ENCODE assay signal across 1 cellular context in the genomic region with DNA sequence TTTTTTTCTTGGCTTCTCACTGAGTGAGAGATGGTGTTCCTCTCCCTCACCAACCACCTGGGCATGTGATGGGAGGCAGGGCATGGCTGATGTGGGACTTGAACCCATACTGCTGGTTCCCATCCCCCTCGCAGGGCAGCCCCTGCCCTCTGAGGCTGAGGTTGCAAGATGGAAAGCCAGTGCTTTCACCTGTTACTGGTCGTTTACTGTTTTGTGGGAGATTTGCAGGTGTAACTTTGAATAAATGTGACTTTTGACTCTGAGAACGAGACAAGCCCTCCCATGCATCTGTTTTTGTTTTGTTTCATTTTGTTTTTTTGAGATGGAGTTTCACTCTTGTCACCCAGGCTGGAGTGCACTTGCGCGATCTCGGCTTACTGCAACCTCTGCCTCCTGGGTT.
TF ChIP-seq lines count a peak whose summit lies in the region.

No MANE protein-coding gene starts in this region.

TF ChIP-seq in H1, 55 proteins besides CTCF, POLR2A, EP300 and RAD21:
- TF ChIP-seq, protein P1, sequence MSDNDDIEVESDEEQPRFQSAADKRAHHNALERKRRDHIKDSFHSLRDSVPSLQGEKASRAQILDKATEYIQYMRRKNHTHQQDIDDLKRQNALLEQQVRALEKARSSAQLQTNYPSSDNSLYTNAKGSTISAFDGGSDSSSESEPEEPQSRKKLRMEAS (IDR thresholded peaks at IDR 0.05) = no peak
- no peak for TF ChIP-seq SRF (IDR thresholded peaks at IDR 0.05; ENCODE audit: low read depth, low read length)
- TF ChIP-seq CTBP2 (IDR thresholded peaks at IDR 0.05; ENCODE audit: borderline replicate concordance, insufficient read depth, insufficient read length, low read length) = no peak
- TF ChIP-seq CREB1 (IDR thresholded peaks at IDR 0.05) = no peak
- no peak for TF ChIP-seq GTF2F1 (IDR thresholded peaks at IDR 0.05; ENCODE audit: borderline replicate concordance, low read depth, low read length)
- TF ChIP-seq SP4 (IDR thresholded peaks at IDR 0.05; ENCODE audit: low read length) = no peak
- TF ChIP-seq KDM1A (IDR thresholded peaks at IDR 0.05; ENCODE audit: borderline replicate concordance, low read length) = no peak
- no peak for TF ChIP-seq SIX5 (IDR thresholded peaks at IDR 0.05; ENCODE audit: low read depth, low read length)
- no peak for TF ChIP-seq SAP30 (IDR thresholded peaks at IDR 0.05; ENCODE audit: insufficient read depth, insufficient replicate concordance, low read length)
- no peak for TF ChIP-seq ASH2L (IDR thresholded peaks at IDR 0.05; ENCODE audit: low read length)
- no peak for TF ChIP-seq PHF8 (conservative IDR thresholded peaks at IDR 0.05; ENCODE audit: low read depth, low read length)
- no peak for TF ChIP-seq RNF2 (IDR thresholded peaks at IDR 0.05; ENCODE audit: borderline replicate concordance, low read depth, low read length, missing control alignments, poor library complexity, severe bottlenecking)
- TF ChIP-seq HDAC6 (IDR thresholded peaks at IDR 0.05; ENCODE audit: low read depth, low read length) = no peak
- TF ChIP-seq FOSL1 (IDR thresholded peaks at IDR 0.05; ENCODE audit: insufficient read depth, low read depth, low read length) = no peak
